24 cellular contexts compared by ENCODE assay signal in the genomic region with DNA sequence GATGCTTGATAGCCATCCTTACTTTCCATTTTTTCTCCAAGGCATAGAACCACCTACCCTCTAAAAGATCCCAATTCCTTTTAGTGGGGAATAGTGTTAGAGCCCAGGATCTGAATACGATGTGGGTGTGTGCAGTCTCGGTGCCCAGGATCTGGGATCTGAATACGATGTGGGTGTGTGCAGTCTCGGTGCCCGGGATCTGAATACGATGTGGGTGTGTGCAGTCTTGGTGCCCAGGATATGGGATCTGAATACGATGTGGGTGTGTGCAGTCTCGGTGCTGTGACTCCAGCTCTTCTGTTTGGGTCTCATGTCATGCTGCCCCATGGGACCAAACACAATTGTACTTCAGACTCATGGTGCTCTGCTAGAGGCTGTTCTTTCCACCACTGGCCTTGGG.
"Had no signal": no experiment of that assay in that cellular context is flagged by ENCODE, and none has a peak within 500 bp of the region (broad histone marks: within the 10 kb centered on the region; RNA-seq: fewer than 3 reads in every experiment).

No MANE protein-coding gene starts in this region.

- FAIRE-seq: colon, endometrium, islet of Langerhans, keratinocyte had no signal

- H3K4me3 ChIP-seq: coronary artery, dorsolateral prefrontal cortex, esophagus squamous epithelium, gastroesophageal sphincter, heart left ventricle, left lung, lower lobe of right lung had no signal

- ATAC-seq: esophagus mucosa; gastroesophageal sphincter; heart left ventricle; left cardiac atrium; left ventricle myocardium superior; naive thymus-derived CD4-positive, alpha-beta T cell had no signal

- H3K27ac ChIP-seq: coronary artery, dorsolateral prefrontal cortex, esophagus squamous epithelium, gastroesophageal sphincter, heart left ventricle, left lung, lower lobe of right lung had no signal

- H3K9me3 ChIP-seq: esophagus squamous epithelium, gastroesophageal sphincter, heart left ventricle, left lung, lower lobe of right lung had no signal

- DNase-seq: dermis blood vessel endothelial cell; dorsolateral prefrontal cortex; effector CD4-positive, alpha-beta T cell; effector memory CD4-positive, alpha-beta T cell; erythroblast; esophagus squamous epithelium; foreskin fibroblast; foreskin melanocyte; heart left ventricle; hippocampal formation; left cardiac atrium; left lung; left ventricle myocardium superior; lower lobe of right lung; mesendoderm; midbrain; naive thymus-derived CD4-positive, alpha-beta T cell had no signal

- H3K36me3 ChIP-seq: esophagus squamous epithelium, gastroesophageal sphincter, heart left ventricle, left lung, lower lobe of right lung had no signal

- H3K4me1 ChIP-seq: esophagus squamous epithelium, gastroesophageal sphincter, heart left ventricle, left lung, lower lobe of right lung had no signal
